23 cellular contexts compared by ENCODE assay signal in genomic region chr15:93451265-93451664, GRCh38.
DNase-seq lines count a peak whose midpoint lies in the region; ATAC-seq and TF ChIP-seq lines count a peak whose summit lies in the region.
"Had no signal": no experiment of that assay in that cellular context is flagged by ENCODE, and none has a peak within 500 bp of the region (broad histone marks: within the 10 kb centered on the region; RNA-seq: fewer than 3 reads in every experiment).

No MANE protein-coding gene starts in this region.

- H3K4me3 ChIP-seq in MG63 (no peak overlapping the region), PC-3 (ENCODE audit: low read length) (no peak overlapping the region)
- H3K4me3 ChIP-seq: body of pancreas had no signal

- H3K9me3 ChIP-seq in MG63 (no peaks in the 10 kb centered on the region), PC-3 (ENCODE audit: low read length) (no peaks in the 10 kb centered on the region)
- H3K9me3 ChIP-seq: body of pancreas had no signal

- POLR2A ChIA-PET in PC-3 (lab: Charles Lee; ENCODE audit: unreplicated experiment) = no interaction called here

- no peaks in the 10 kb centered on the region for H3K9me2 ChIP-seq in PC-3 (replicated peaks; ENCODE audit: low read length)

- H4K20me1 ChIP-seq in PC-3 (ENCODE audit: low read length) = no peaks in the 10 kb centered on the region

- intact Hi-C loops in PC-3 (cut with micrococcal nuclease) = no loop called here

- H3K4me1 ChIP-seq in PC-3 (ENCODE audit: insufficient read depth, low read length) = no peaks in the 10 kb centered on the region

- no peak overlapping the region for H3K27ac ChIP-seq in PC-3 (ENCODE audit: low read length)
- H3K27ac ChIP-seq: body of pancreas, C4-2B had no signal

- H2AFZ ChIP-seq in PC-3 (ENCODE audit: low read length) = no peak overlapping the region

- peaks cover 3% of the 10 kb centered on the region for H3K27me3 Mint-ChIP-seq in glutamatergic neuron (ENCODE audit: unreplicated experiment)
- H3K27me3 Mint-ChIP-seq: activated B cell treated with CpG ODN at 0.5 μM for 24 hours, IgD-negative memory B cell had no signal

- H3K27ac Mint-ChIP-seq in glutamatergic neuron (ENCODE audit: unreplicated experiment) = no peak overlapping the region
- H3K27ac Mint-ChIP-seq: activated B cell treated with CpG ODN at 0.5 μM for 24 hours; activated naive CD8-positive, alpha-beta T cell treated with anti-CD3 and anti-CD28 coated beads, Interleukin-2, amount 10 ng/mL, durations not matched to agents 7 days and 5 days; IgD-negative memory B cell had no signal

- CTCF ChIA-PET in PC-3 (lab: Charles Lee) = no interaction called here

- no peak for ATAC-seq in PC-3
- no peak for ATAC-seq in GM18498 (IDR thresholded peaks at IDR 0.05; ENCODE audit: unreplicated experiment)
- ATAC-seq: body of pancreas, left cardiac atrium, Panc1 had no signal

- peaks cover 3% of the 10 kb centered on the region for H3K9me3 Mint-ChIP-seq in glutamatergic neuron (ENCODE audit: unreplicated experiment)
- H3K9me3 Mint-ChIP-seq: activated naive CD8-positive, alpha-beta T cell treated with anti-CD3 and anti-CD28 coated beads, Interleukin-2, amount 10 ng/mL, durations not matched to agents 7 days and 5 days had no signal

- H3K9ac ChIP-seq in PC-3 (ENCODE audit: low read length) = no peak overlapping the region

- no peaks in the 10 kb centered on the region for H3F3A ChIP-seq in PC-3 (ENCODE audit: low read length, unreplicated experiment)

- H3K27me3 ChIP-seq in MG63 (peaks cover 7% of the 10 kb centered on the region; the same call in 1 of the 2 replicates), PC-3 (ENCODE audit: low read length) (no peaks in the 10 kb centered on the region)
- H3K27me3 ChIP-seq: body of pancreas had no signal

- H3K79me2 ChIP-seq in PC-3 (ENCODE audit: low read length) = no peaks in the 10 kb centered on the region

- no peak overlapping the region for H3K4me3 Mint-ChIP-seq in glutamatergic neuron (ENCODE audit: unreplicated experiment)
- H3K4me3 Mint-ChIP-seq: activated B cell treated with CpG ODN at 0.5 μM for 24 hours; activated naive CD8-positive, alpha-beta T cell treated with anti-CD3 and anti-CD28 coated beads, Interleukin-2, amount 10 ng/mL, durations not matched to agents 7 days and 5 days; IgD-negative memory B cell had no signal

- TF ChIP-seq CTCF in PC-3 (conservative IDR thresholded peaks at IDR 0.05; ENCODE audit: low read depth, low read length) (no peak), glutamatergic neuron (IDR thresholded peaks at IDR 0.05; ENCODE audit: partially characterized antibody, unreplicated experiment) (no peak)

- no TSS peak for BruUV-seq in PC-3 (replicated peaks; lab: Mats Ljungman, UMichigan)

- no peak overlapping the region for H3K4me2 ChIP-seq in PC-3 (ENCODE audit: low read length)

- H3K4me1 Mint-ChIP-seq in glutamatergic neuron (ENCODE audit: low read depth, unreplicated experiment) = peaks cover 11% of the 10 kb centered on the region
- H3K4me1 Mint-ChIP-seq: activated B cell treated with CpG ODN at 0.5 μM for 24 hours; activated naive CD8-positive, alpha-beta T cell treated with anti-CD3 and anti-CD28 coated beads, Interleukin-2, amount 10 ng/mL, durations not matched to agents 7 days and 5 days had no signal

- no peaks in the 10 kb centered on the region for H3K36me3 Mint-ChIP-seq in glutamatergic neuron (ENCODE audit: unreplicated experiment)
- H3K36me3 Mint-ChIP-seq: activated naive CD8-positive, alpha-beta T cell treated with anti-CD3 and anti-CD28 coated beads, Interleukin-2, amount 10 ng/mL, durations not matched to agents 7 days and 5 days; IgD-negative memory B cell had no signal

- DNase-seq in COR-L47 (lab: John Stamatoyannopoulos, UW) (peak; percentile 69), MG63 (peak; percentile 58), PC-3 (peak; percentile 12), pons (ENCODE audit: low spot score) (peak; percentile 20), glutamatergic neuron (no peak)
- no peak for DNase-seq in activated CD4-positive, alpha-beta T cell treated with anti-CD3 and anti-CD28 coated beads, Interleukin-2, amount 50 U/mL, for 1 hour
- DNase-seq in stimulated activated CD4-positive, alpha-beta T cell treated with anti-CD3 and anti-CD28 coated beads, Interleukin-2, amount 100 ng/mL, for 24 hours = no peak
- DNase-seq: activated B cell treated with CpG ODN at 0.5 μM for 24 hours; activated CD4-positive, alpha-beta T cell treated with anti-CD3 and anti-CD28 coated beads, Interleukin-2, amount 50 U/mL, for 4 hours; activated effector memory CD4-positive, alpha-beta T cell treated with Interleukin-2 at 50 U/mL for 16 hours; activated naive CD8-positive, alpha-beta T cell treated with anti-CD3 and anti-CD28 coated beads, Interleukin-2, amount 10 ng/mL, durations not matched to agents 7 days and 5 days; body of pancreas; left cardiac atrium; mesendoderm; NCI-H2081; NK-92 treated with Interleukin-12 subunit alpha and Interleukin-12 subunit beta, amount 100 ng/mL, for 24 hours; SHP77 treated with DMSO at 0.1 percent for 48 hours; small intestine; SW 1271 had no signal

- no peaks in the 10 kb centered on the region for H3K36me3 ChIP-seq in MG63
- no peaks in the 10 kb centered on the region for H3K36me3 ChIP-seq in PC-3 (ENCODE audit: low read depth, low read length)

Comparison
In these comparisons a context has a peak if more than half of its experiments do, and no peak if none do; other contexts are left out.
1. DNase-seq: peak in COR-L47 (single experiment), MG63 (single experiment), PC-3 (single experiment) and pons (single experiment); none in activated CD4-positive, alpha-beta T cell treated with anti-CD3 and anti-CD28 coated beads, Interleukin-2, amount 50 U/mL, for 1 hour (single experiment), glutamatergic neuron (single experiment) and stimulated activated CD4-positive, alpha-beta T cell treated with anti-CD3 and anti-CD28 coated beads, Interleukin-2, amount 100 ng/mL, for 24 hours (0 of 2).